In genomic region chr11:10483174-10483573, GRCh38 we compare ENCODE assay signal across 18 cellular contexts.
"Had no signal": no experiment of that assay in that cellular context is flagged by ENCODE, and none has a peak within 500 bp of the region (broad histone marks: within the 10 kb centered on the region; RNA-seq: fewer than 3 reads in every experiment).

No MANE protein-coding gene starts in this region.

- H3K9me3 Mint-ChIP-seq: activated naive CD8-positive, alpha-beta T cell treated with anti-CD3 and anti-CD28 coated beads, Interleukin-2, amount 10 ng/mL, durations not matched to agents 7 days and 5 days had no signal

- ATAC-seq: activated CD8-positive, alpha-beta T cell treated with anti-CD3 and anti-CD28 coated beads, Interleukin-2, amount 10 ng/mL, durations not matched to agents 7 days and 5 days; SK-N-SH treated with all-trans-retinoic acid at 6 μM for 48 hours had no signal

- H3K4me3 Mint-ChIP-seq: activated CD8-positive, alpha-beta T cell treated with anti-CD3 and anti-CD28 coated beads, Interleukin-2, amount 10 ng/mL, durations not matched to agents 7 days and 5 days; activated naive CD8-positive, alpha-beta T cell treated with anti-CD3 and anti-CD28 coated beads, Interleukin-2, amount 10 ng/mL, durations not matched to agents 7 days and 5 days had no signal

- DNase-seq: activated CD4-positive, alpha-beta T cell treated with anti-CD3 and anti-CD28 coated beads for 48 hours; activated CD4-positive, alpha-beta T cell treated with anti-CD3 and anti-CD28 coated beads, Interleukin-2, amount 50 U/mL, for 4 hours; activated CD8-positive, alpha-beta T cell treated with anti-CD3 and anti-CD28 coated beads, Interleukin-2, amount 10 ng/mL, durations not matched to agents 7 days and 5 days; activated naive CD4-positive, alpha-beta T cell treated with anti-CD3 and anti-CD28 coated beads, Interleukin-2, amount 50 U/mL, for 16 hours; activated naive CD8-positive, alpha-beta T cell treated with anti-CD3 and anti-CD28 coated beads, Interleukin-2, amount 10 ng/mL, durations not matched to agents 7 days and 5 days; anterior cingulate cortex; cerebellar nuclear complex; MG63; MV-4-11; NCI-H1092 treated with DMSO at 0.1 percent for 48 hours; NCI-H1417 treated with DMSO at 0.1 percent for 48 hours; NCI-H1694 treated with DMSO at 0.1 percent for 48 hours; NCI-H2029 treated with DMSO at 0.1 percent for 48 hours; NCI-H524; Right ventricle myocardium superior; SJCRH30; SW 1271 had no signal

- H3K27ac Mint-ChIP-seq: activated CD8-positive, alpha-beta T cell treated with anti-CD3 and anti-CD28 coated beads, Interleukin-2, amount 10 ng/mL, durations not matched to agents 7 days and 5 days; activated naive CD8-positive, alpha-beta T cell treated with anti-CD3 and anti-CD28 coated beads, Interleukin-2, amount 10 ng/mL, durations not matched to agents 7 days and 5 days had no signal

- H3K27me3 Mint-ChIP-seq: activated naive CD8-positive, alpha-beta T cell treated with anti-CD3 and anti-CD28 coated beads, Interleukin-2, amount 10 ng/mL, durations not matched to agents 7 days and 5 days had no signal
